In genomic region chrX:154396948-154397887, GRCh38 we compare ENCODE assay signal across 7 cellular contexts. TPM values are rescaled to one million over a fixed set of nuclear protein-coding genes. Genes with fewer than 3 reads are reported as not detected.
DNase-seq lines count a peak whose midpoint lies in the region; TF ChIP-seq lines count a peak whose summit lies in the region.

No MANE protein-coding gene starts in this region.

- H3K4me3 ChIP-seq in MG63: peak overlapping the region; percentile 98

- no peaks in the 10 kb centered on the region for H3K27me3 ChIP-seq in MG63

- peak; percentile 44 for TF ChIP-seq POLR2A in GM15510 (IDR thresholded peaks at IDR 0.05; ENCODE audit: borderline replicate concordance, extremely low read depth, insufficient read length)

- POLR2A ChIA-PET in HEK293T (lab: Yijun Ruan, JAX): interaction anchor here (0.6 to 4.8 kb wide), 27 partner anchors 12 to 367 kb away, joined by 3 to 40 read pairs (median 4); partner anchors contain the start of genes ATP6AP1, DNASE1L1, EMD and FLNA

- CTCF ChIA-PET in HEK293T (lab: Yijun Ruan, JAX): interaction anchor here (0.6 to 2.3 kb wide), 2 partner anchors 24 to 130 kb away, joined by 3 to 8 read pairs; no protein-coding TSS in a partner anchor

- peak; percentile 65 for DNase-seq in HEK293T (ENCODE audit: extremely low spot score)
- peak; percentile 85 for DNase-seq in MG63
- peak; percentile 18 for DNase-seq in T1000 (lab: John Stamatoyannopoulos, UW)
- DNase-seq in cerebellum (ENCODE audit: low spot score): peak; percentile 60
- peak; percentile 89 for DNase-seq in left kidney (ENCODE audit: low read depth, low spot score)
- DNase-seq in stimulated activated CD4-positive, alpha-beta T cell treated with anti-CD3 and anti-CD28 coated beads, Interleukin-2, amount 100 ng/mL, for 24 hours: peak; percentile 71 to 78

- no peaks in the 10 kb centered on the region for H3K9me3 ChIP-seq in MG63

- peaks cover 33% of the 10 kb centered on the region for H3K36me3 ChIP-seq in MG63

TF ChIP-seq in HEK293T, 16 proteins besides CTCF, POLR2A, EP300 and RAD21:
- TF ChIP-seq TARDBP (IDR thresholded peaks at IDR 0.05) (no peak), ARNT (IDR thresholded peaks at IDR 0.05) (no peak), NFRKB (IDR thresholded peaks at IDR 0.05) (no peak), HDGF (IDR thresholded peaks at IDR 0.05; ENCODE audit: borderline replicate concordance) (no peak), PKNOX1 (IDR thresholded peaks at IDR 0.05) (no peak), SP1 (IDR thresholded peaks at IDR 0.05) (no peak), ZNF384 (IDR thresholded peaks at IDR 0.05) (no peak), BHLHE40 (IDR thresholded peaks at IDR 0.05; ENCODE audit: borderline replicate concordance) (no peak), FOXA1 (IDR thresholded peaks at IDR 0.05) (no peak)

RNA-seq across cellular contexts. Expression of gene RPL10, which starts 1.0 kb away (rescaled TPM):
- 2,393 and 3,736 TPM in 2 replicates for total RNA-seq in MG63 (2014; rRNA removed; shearing (Covaris generic); ENCODE audit: low replicate concordance)
- total RNA-seq in cerebellum: 1,446 TPM

RNA-seq across cellular contexts. Expression of gene DNASE1L1, which starts 11.8 kb away (rescaled TPM):
- 20.0 and 21.9 TPM in 2 replicates for total RNA-seq in MG63 (2014; rRNA removed; shearing (Covaris generic); ENCODE audit: low replicate concordance)
- 5.1 TPM for total RNA-seq in cerebellum

RNA-seq across cellular contexts. Expression of gene TAFAZZIN, which starts 14.1 kb away (rescaled TPM):
- 15.1 and 16.2 TPM in 2 replicates for total RNA-seq in MG63 (2014; rRNA removed; shearing (Covaris generic); ENCODE audit: low replicate concordance)
- total RNA-seq in cerebellum: 14.9 TPM

RNA-seq across cellular contexts. Expression of gene EMD, which starts 18.1 kb away (rescaled TPM):
- total RNA-seq in MG63 (2014; rRNA removed; shearing (Covaris generic); ENCODE audit: low replicate concordance): 48.7 and 62.4 TPM in 2 replicates
- total RNA-seq in cerebellum: 18.8 TPM

RNA-seq across cellular contexts. Expression of gene FLNA, which starts 22.8 kb away (rescaled TPM):
- 1,037 and 1,563 TPM in 2 replicates for total RNA-seq in MG63 (2014; rRNA removed; shearing (Covaris generic); ENCODE audit: low replicate concordance)
- 131 TPM for total RNA-seq in cerebellum

Comparison
In these comparisons a context has a peak if more than half of its experiments do, and no peak if none do; other contexts are left out.
1. Peak in every context shown above with its lines: DNase-seq and H3K4me3 ChIP-seq.
2. DNase-seq: peak in every context shown above with its lines; median percentile 89 in left kidney; 85 in MG63; 74 in stimulated activated CD4-positive, alpha-beta T cell treated with anti-CD3 and anti-CD28 coated beads, Interleukin-2, amount 100 ng/mL, for 24 hours; 65 in HEK293T; 60 in cerebellum; 18 in T1000.